11 cellular contexts compared by ENCODE assay signal in the genomic region with DNA sequence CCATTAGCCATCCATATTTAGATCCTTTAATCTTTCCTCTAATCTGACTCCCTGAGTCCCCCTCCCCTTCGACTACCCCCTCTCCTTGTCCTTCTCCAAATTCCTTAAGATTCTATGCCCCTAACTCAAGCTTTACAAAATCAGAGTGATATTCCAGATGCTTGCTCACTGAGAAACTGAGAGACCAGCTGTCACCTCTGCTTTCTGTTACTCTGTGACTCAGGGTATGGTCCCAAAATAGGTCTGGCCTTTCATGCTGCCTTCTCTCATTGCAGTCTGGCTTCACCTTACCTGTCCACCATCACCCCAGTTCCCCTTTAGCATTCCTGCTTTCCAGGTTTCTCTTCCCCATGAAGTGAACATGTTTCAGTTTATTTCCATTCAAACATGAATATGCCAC.
A peak's percentile ranks its signal among the peaks of the same experiment; 100 is the strongest.
DNase-seq lines count a peak whose midpoint lies in the region; ATAC-seq and TF ChIP-seq lines count a peak whose summit lies in the region.
"Had no signal": no experiment of that assay in that cellular context is flagged by ENCODE, and none has a peak within 500 bp of the region (broad histone marks: within the 10 kb centered on the region; RNA-seq: fewer than 3 reads in every experiment).

No MANE protein-coding gene starts in this region.

- DNase-seq in memory B cell (ENCODE audit: low spot score in 2 of 2) (no peak), esophagus squamous epithelium (lab: John Stamatoyannopoulos, UW) (no peak), SK-N-DZ (ENCODE audit: low spot score) (no peak), AG08395 (ENCODE audit: low spot score) (no peak), SHP77 (lab: John Stamatoyannopoulos, UW) (no peak)
- DNase-seq: KBM-7, NCI-H446 treated with DMSO at 0.1 percent for 48 hours had no signal

- H3K27me3 ChIP-seq in esophagus squamous epithelium = no peaks in the 10 kb centered on the region

- peaks cover 2% of the 10 kb centered on the region for H3K36me3 Mint-ChIP-seq in memory B cell

- peaks cover 22% of the 10 kb centered on the region for H3K4me1 Mint-ChIP-seq in memory B cell

- peaks cover 3% of the 10 kb centered on the region for H3K27me3 Mint-ChIP-seq in memory B cell

- no peak overlapping the region for H3K4me3 Mint-ChIP-seq in memory B cell
- H3K4me3 Mint-ChIP-seq: neural crest cell had no signal

- WGBS in esophagus squamous epithelium, 2 donors = 62 to 65% methylated on average over 1 of the region's 1 CpG

- H3K9me3 ChIP-seq in esophagus squamous epithelium = no peaks in the 10 kb centered on the region

- TF ChIP-seq POLR2A in esophagus squamous epithelium (IDR thresholded peaks at IDR 0.05) = no peak

- intact Hi-C loops in esophagus squamous epithelium (cut with DNase I) = no loop called here

- H3K4me3 ChIP-seq in esophagus squamous epithelium = no peak overlapping the region

- no peaks in the 10 kb centered on the region for H3K9me3 Mint-ChIP-seq in memory B cell

- ATAC-seq in GM18511 (IDR thresholded peaks at IDR 0.05; ENCODE audit: unreplicated experiment) (peak; percentile 48), GM21526 (IDR thresholded peaks at IDR 0.05; ENCODE audit: low FRiP score, unreplicated experiment) (peak; percentile 62), HG03439 (IDR thresholded peaks at IDR 0.05; ENCODE audit: unreplicated experiment) (peak; percentile 57), memory B cell (ENCODE audit: low read depth) (no peak)

- no peak overlapping the region for H3K27ac ChIP-seq in esophagus squamous epithelium

- TF ChIP-seq CTCF in esophagus squamous epithelium (IDR thresholded peaks at IDR 0.05) = no peak

- H3K4me1 ChIP-seq in esophagus squamous epithelium = peaks cover 0 to 11% (median 0%) of the 10 kb centered on the region in 3 donors

- H3K36me3 ChIP-seq in esophagus squamous epithelium = no peaks in the 10 kb centered on the region

- peak overlapping the region; percentile 28 for H3K27ac Mint-ChIP-seq in memory B cell
